12 cellular contexts compared by ENCODE assay signal in genomic region chr11:86484795-86485166, GRCh38.
A peak's percentile ranks its signal among the peaks of the same experiment; 100 is the strongest.
DNase-seq lines count a peak whose midpoint lies in the region; ATAC-seq and TF ChIP-seq lines count a peak whose summit lies in the region.
"Had no signal": no experiment of that assay in that cellular context is flagged by ENCODE, and none has a peak within 500 bp of the region (broad histone marks: within the 10 kb centered on the region; RNA-seq: fewer than 3 reads in every experiment).

No MANE protein-coding gene starts in this region.

- H3K4me1 ChIP-seq in left ventricle myocardium inferior (peaks cover 37% of the 10 kb centered on the region), osteoblast (ENCODE audit: insufficient read depth, low read length) (peaks cover 19% of the 10 kb centered on the region), vagina (peaks cover 36% of the 10 kb centered on the region)

- no peak overlapping the region for H2AFZ ChIP-seq in osteoblast (ENCODE audit: low read length)

- no peak for TF ChIP-seq POLR2A in vagina (IDR thresholded peaks at IDR 0.05)

- TF ChIP-seq CTCF in left ventricle myocardium inferior (IDR thresholded peaks at IDR 0.05; ENCODE audit: borderline replicate concordance), result no peak
- no peak for TF ChIP-seq CTCF in osteoblast (IDR thresholded peaks at IDR 0.05; ENCODE audit: extremely low read depth, low read depth, low read length)
- no peak for TF ChIP-seq CTCF in vagina (IDR thresholded peaks at IDR 0.05)

- intact Hi-C loops in left ventricle myocardium inferior (cut with micrococcal nuclease) (no loop called here), cardiac septum (cut with DNase I) (loop anchor here (5.0 kb wide), 3 partner anchors 73 to 258 kb away; no protein-coding TSS in a partner anchor), vagina (cut with DNase I) (no loop called here)

- no peak for DNase-seq in left ventricle myocardium inferior
- DNase-seq in cardiac septum (ENCODE audit: low spot score), result no peak
- DNase-seq in dermis blood vessel endothelial cell, result peak; percentile 40
- no peak for DNase-seq in osteoblast (ENCODE audit: insufficient read length, low spot score, missing footprints)
- no peak for DNase-seq in vagina (ENCODE audit: extremely low spot score in 2 of 2)
- no peak for DNase-seq in NCI-H82 treated with DMSO at 0.1 percent for 48 hours (lab: John Stamatoyannopoulos, UW; ENCODE audit: unreplicated experiment)
- DNase-seq: activated CD8-positive, alpha-beta T cell treated with anti-CD3 and anti-CD28 coated beads for 36 hours; NCI-H187; NCI-H510A; stimulated activated naive CD8-positive, alpha-beta T cell treated with anti-CD3 and anti-CD28 coated beads, Interleukin-15, amount 100 ng/mL, for 72 hours had no signal

- H3K36me3 ChIP-seq in left ventricle myocardium inferior (no peaks in the 10 kb centered on the region), osteoblast (ENCODE audit: insufficient read depth, low read length) (no peaks in the 10 kb centered on the region), vagina (no peaks in the 10 kb centered on the region)

- peak overlapping the region; percentile 74 for H3K27ac ChIP-seq in left ventricle myocardium inferior (replicated peaks)
- peak overlapping the region; percentile 93 for H3K27ac ChIP-seq in osteoblast (ENCODE audit: low read depth, low read length)
- peak overlapping the region; percentile 70 for H3K27ac ChIP-seq in vagina

- H3K27me3 ChIP-seq in left ventricle myocardium inferior (ENCODE audit: low read depth) (no peaks in the 10 kb centered on the region), osteoblast (ENCODE audit: insufficient read depth, low read length) (no peaks in the 10 kb centered on the region), vagina (no peaks in the 10 kb centered on the region)

- no peaks in the 10 kb centered on the region for H4K20me1 ChIP-seq in osteoblast (ENCODE audit: insufficient read depth, low read length)

- ATAC-seq in GM19023 (IDR thresholded peaks at IDR 0.05; ENCODE audit: unreplicated experiment), result no peak
- ATAC-seq in GM21786 (IDR thresholded peaks at IDR 0.05; ENCODE audit: unreplicated experiment), result no peak
- ATAC-seq: activated CD8-positive, alpha-beta T cell treated with anti-CD3 and anti-CD28 coated beads for 36 hours; stimulated activated naive CD8-positive, alpha-beta T cell treated with anti-CD3 and anti-CD28 coated beads, Interleukin-15, amount 100 ng/mL, for 72 hours had no signal

- no peaks in the 10 kb centered on the region for H3K79me2 ChIP-seq in osteoblast (ENCODE audit: insufficient read depth, low read length)

- H3K9me3 ChIP-seq in left ventricle myocardium inferior (replicated peaks) (no peaks in the 10 kb centered on the region), osteoblast (ENCODE audit: low read depth, low read length) (no peaks in the 10 kb centered on the region), vagina (no peaks in the 10 kb centered on the region)

- H3K4me3 ChIP-seq in left ventricle myocardium inferior (no peak overlapping the region), osteoblast (ENCODE audit: insufficient read depth, low read length) (no peak overlapping the region), vagina (no peak overlapping the region)

- peak overlapping the region; percentile 62 for H3K4me2 ChIP-seq in osteoblast (ENCODE audit: insufficient read depth, low read length)
